ENCODE assay signal across 20 cellular contexts in the genomic region with DNA sequence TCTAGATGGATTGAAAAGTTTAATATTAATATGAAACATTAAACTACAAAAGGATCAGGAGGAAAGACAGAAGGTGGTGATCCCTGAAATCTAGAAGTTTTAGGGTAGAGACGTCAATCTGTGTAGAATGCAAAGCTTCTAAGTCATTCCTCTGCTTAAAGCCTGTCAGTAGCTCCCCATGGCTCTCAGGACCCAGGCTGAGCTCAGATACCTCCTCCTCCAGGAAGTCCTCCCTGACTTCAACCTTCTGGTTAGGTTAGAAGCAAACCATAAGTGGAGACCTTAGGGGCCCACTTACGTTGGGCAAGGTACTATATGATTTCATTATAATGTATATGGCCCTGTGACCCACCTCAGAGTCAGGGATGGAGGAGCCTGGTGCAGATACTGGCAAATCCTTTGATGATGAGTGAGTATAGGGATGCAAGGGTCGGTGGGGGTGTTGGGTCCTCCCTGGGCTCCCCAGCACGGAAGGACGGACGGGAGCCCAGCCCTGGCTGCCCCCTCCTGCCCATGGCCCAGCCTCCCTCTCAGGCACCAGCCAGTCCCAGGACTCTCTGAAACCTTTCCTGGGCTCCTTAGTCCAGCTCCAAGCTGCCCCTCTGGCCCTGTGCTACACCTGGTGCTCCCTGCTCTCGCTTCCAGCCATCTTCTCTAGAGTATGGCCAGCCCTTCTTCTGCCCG. TPM values are rescaled to one million over a fixed set of nuclear protein-coding genes. Genes with fewer than 3 reads are reported as not detected.
DNase-seq lines count a peak whose midpoint lies in the region; ATAC-seq, FAIRE-seq and TF ChIP-seq lines count a peak whose summit lies in the region.
"Had no signal": no experiment of that assay in that cellular context is flagged by ENCODE, and none has a peak within 500 bp of the region (broad histone marks: within the 10 kb centered on the region; RNA-seq: fewer than 3 reads in every experiment).

No MANE protein-coding gene starts in this region.

- no peak overlapping the region for H3K4me3 Mint-ChIP-seq in CD4-positive, alpha-beta T cell

- no peak overlapping the region for H2BK12ac ChIP-seq in H1 (ENCODE audit: low read depth, low read length)

- FAIRE-seq in H1 (lab: Jason Lieb, UNC): no peak
- FAIRE-seq: GM19239 had no signal

- in situ Hi-C loops in transverse colon (cut with MboI; ENCODE audit: low pct_ligation_motif_present in 1 of 4, low pct_unique_long_range_greater_than_20kb in 1 of 4, low sequenced_read_pairs in 3 of 4): no loop called here

- no peak overlapping the region for H2BK20ac ChIP-seq in H1 (ENCODE audit: low read length)

- peaks cover 8% of the 10 kb centered on the region for H3K27me3 Mint-ChIP-seq in CD4-positive, alpha-beta T cell

- no peaks in the 10 kb centered on the region for H3K9me3 ChIP-seq in CD4-positive, alpha-beta T cell (ENCODE audit: control insufficient read depth, low read length)
- H3K9me3 ChIP-seq in Karpas-422 (ENCODE audit: low read length) (no peaks in the 10 kb centered on the region), H1 (ENCODE audit: insufficient read depth in 2 of 2, low read depth in 1 of 2, low read length in 1 of 2) (no peaks in the 10 kb centered on the region), transverse colon (no peaks in the 10 kb centered on the region)

- H3K27ac ChIP-seq in CD4-positive, alpha-beta T cell (ENCODE audit: low read depth, low read length): no peak overlapping the region
- H3K27ac ChIP-seq in Karpas-422 (ENCODE audit: low read length) (no peak overlapping the region), H1 (ENCODE audit: low read depth, low read length) (no peak overlapping the region), transverse colon (peak overlapping the region; percentile 23 to 58 (median 45))

- no peak overlapping the region for H3K4me2 ChIP-seq in Karpas-422 (ENCODE audit: low read depth, low read length, poor library complexity, severe bottlenecking)
- H3K4me2 ChIP-seq in H1 (ENCODE audit: insufficient read depth in 1 of 2, low read depth in 2 of 2, low read length in 2 of 2): no peak overlapping the region

- H4K5ac ChIP-seq in H1 (ENCODE audit: insufficient read length, low read depth, low read length): no peak overlapping the region

- H3K4me3 ChIP-seq in Karpas-422 (ENCODE audit: low read length) (no peak overlapping the region), H1 (ENCODE audit: extremely low read depth in 1 of 4, insufficient read depth in 2 of 4, low read depth in 3 of 4, low read length in 4 of 4) (no peak overlapping the region), transverse colon (no peak overlapping the region)

- H3K27me3 ChIP-seq in CD4-positive, alpha-beta T cell (ENCODE audit: control insufficient read depth, insufficient read depth, low read length): no peaks in the 10 kb centered on the region
- H3K27me3 ChIP-seq in Karpas-422 (ENCODE audit: low read length) (no peaks in the 10 kb centered on the region), H1 (replicated peaks in 1 of 4; ENCODE audit: control insufficient read depth in 3 of 4, extremely low read depth in 1 of 4, insufficient read depth in 3 of 4, low read length in 3 of 4) (no peaks in the 10 kb centered on the region), transverse colon (no peaks in the 10 kb centered on the region)

- CTCF ChIA-PET in CD4-positive, alpha-beta T cell (lab: Charles Lee): interaction anchor here (0.6 kb wide), 1 partner anchor 49 kb away, joined by 5 read pairs; no protein-coding TSS in a partner anchor
- CTCF ChIA-PET in H1 (lab: Charles Lee; ENCODE audit: partially characterized antibody): interaction anchor here (0.9 to 1.4 kb wide), 4 partner anchors 9 to 198 kb away, joined by 3 to 5 read pairs (median 4); no protein-coding TSS in a partner anchor

- peaks cover under 1% of the 10 kb centered on the region; the same call in 1 of the 2 replicates for H3K79me1 ChIP-seq in H1 (ENCODE audit: low read depth, low read length)

- H3K36me3 Mint-ChIP-seq in CD4-positive, alpha-beta T cell (ENCODE audit: low read depth): peaks cover 13% of the 10 kb centered on the region
- H3K36me3 Mint-ChIP-seq: CD4-positive, CD25-positive, alpha-beta regulatory T cell had no signal

- no peak for TF ChIP-seq EP300 in H1 (IDR thresholded peaks at IDR 0.05; ENCODE audit: borderline replicate concordance in 1 of 2, low read depth in 2 of 2, low read length in 2 of 2)
- no peak for TF ChIP-seq EP300 in transverse colon (IDR thresholded peaks at IDR 0.05; ENCODE audit: low read depth)

- WGBS in H1 (ENCODE audit: extremely low coverage in 1 of 2, insufficient coverage in 1 of 2, insufficient read length in 1 of 2, insufficient replicate concordance in 2 of 2, low coverage in 1 of 2, low lambda C conversion rate in 2 of 2, missing lambda C conversion rate in 1 of 2), 2 experiments: 80% methylated on average over 8 of the region's 8 CpGs; no CpG with 5 or more reads in 1 of the 2 experiments
- WGBS in transverse colon (ENCODE audit: low coverage in 1 of 2), 2 donors: 67 to 72% methylated on average over 3 to 8 of the region's 8 CpGs

- H3K27ac Mint-ChIP-seq in CD4-positive, alpha-beta T cell: peak overlapping the region; percentile 74

- TF ChIP-seq RAD21 in H1 (IDR thresholded peaks at IDR 0.05 in 1 of 2, conservative IDR thresholded peaks at IDR 0.05 in 1 of 2; ENCODE audit: low read depth in 2 of 2, low read length in 2 of 2): no peak

- H4K20me1 ChIP-seq in Karpas-422 (ENCODE audit: insufficient read depth, low read depth, low read length) (peaks cover 10% of the 10 kb centered on the region), H1 (replicated peaks in 1 of 2; ENCODE audit: control insufficient read depth in 1 of 2, insufficient read depth in 2 of 2, low read length in 2 of 2) (peaks cover 9% of the 10 kb centered on the region in 2 experiments)

- no peak overlapping the region for H2AFZ ChIP-seq in Karpas-422 (ENCODE audit: low read length)
- no peak overlapping the region for H2AFZ ChIP-seq in H1 (ENCODE audit: low read length)

- H3K18ac ChIP-seq in H1 (ENCODE audit: extremely low read depth, low read length): no peak overlapping the region

- no peak overlapping the region for H3K23ac ChIP-seq in H1 (ENCODE audit: insufficient read length)

- H4K91ac ChIP-seq in H1 (replicated peaks; ENCODE audit: insufficient read length, low read length): no peak overlapping the region

- H3K36me3 ChIP-seq in Karpas-422 (ENCODE audit: insufficient read depth, low read length) (no peaks in the 10 kb centered on the region), H1 (ENCODE audit: control insufficient read depth in 2 of 4, insufficient read depth in 4 of 4, low read length in 3 of 4) (no peaks in the 10 kb centered on the region; a peak in 1 of 8 replicates), transverse colon (no peaks in the 10 kb centered on the region)

- no peak overlapping the region for H3K4ac ChIP-seq in H1 (replicated peaks; ENCODE audit: insufficient read length, low read depth, low read length)

- H2BK15ac ChIP-seq in H1 (ENCODE audit: low read length): no peak overlapping the region

- no peak for TF ChIP-seq POLR2A in H1 (IDR thresholded peaks at IDR 0.05; ENCODE audit: control extremely low read depth in 1 of 2, low read depth in 2 of 2, low read length in 2 of 2)
- TF ChIP-seq POLR2A in transverse colon (IDR thresholded peaks at IDR 0.05): no peak

- H2BK120ac ChIP-seq in H1 (replicated peaks; ENCODE audit: low read depth, low read length): no peak overlapping the region

- no peak for TF ChIP-seq CTCF in CD4-positive, alpha-beta T cell (IDR thresholded peaks at IDR 0.05)
- TF ChIP-seq CTCF in H1 (IDR thresholded peaks at IDR 0.05; ENCODE audit: control extremely low read depth in 1 of 3, insufficient read depth in 1 of 3, low read depth in 1 of 3, low read length in 3 of 3) (no peak), transverse colon (IDR thresholded peaks at IDR 0.05) (no peak)

- H4K8ac ChIP-seq in H1 (ENCODE audit: extremely low read depth, insufficient read depth, low read length): no peak overlapping the region

- H2BK5ac ChIP-seq in H1 (ENCODE audit: low read depth, low read length): 0 out of 2 replicates have a peak overlapping the region, but pooled peaks have one; percentile 37

- H3K4me1 ChIP-seq in Karpas-422 (ENCODE audit: low read length) (peaks cover 15% of the 10 kb centered on the region), H1 (replicated peaks in 1 of 4; ENCODE audit: control insufficient read depth in 3 of 4, insufficient read depth in 4 of 4, low read length in 3 of 4) (peaks cover 2 to 9% (median 6%) of the 10 kb centered on the region in 4 experiments; a peak in 6 of 7 replicates), transverse colon (peaks cover 4 to 39% (median 17%) of the 10 kb centered on the region in 4 donors)

- no peaks in the 10 kb centered on the region for H3K9me3 Mint-ChIP-seq in CD4-positive, alpha-beta T cell

- POLR2A ChIA-PET in CD4-positive, alpha-beta T cell (lab: Charles Lee): no interaction called here
- POLR2A ChIA-PET in H1 (lab: Charles Lee; ENCODE audit: partially characterized antibody): no interaction called here

- intact Hi-C loops in CD4-positive, alpha-beta T cell (cut with DNase I, micrococcal nuclease): no loop called here
- intact Hi-C loops in transverse colon (cut with DNase I; ENCODE audit: low total_unique reads): no loop called here

- peaks cover 15% of the 10 kb centered on the region for H3K4me1 Mint-ChIP-seq in CD4-positive, alpha-beta T cell (ENCODE audit: low read depth)

- no peak overlapping the region for H2AK5ac ChIP-seq in H1 (ENCODE audit: low read depth, low read length)

- H3K56ac ChIP-seq in H1 (replicated peaks; ENCODE audit: insufficient read length, low read depth, low read length): no peak overlapping the region

- H3K23me2 ChIP-seq in H1 (ENCODE audit: low read depth, low read length): peaks cover 8% of the 10 kb centered on the region

- no peaks in the 10 kb centered on the region for H3K9me2 ChIP-seq in Karpas-422 (replicated peaks; ENCODE audit: insufficient read depth, low read length)

- no peak for DNase-seq in CD4-positive, alpha-beta T cell
- DNase-seq in Karpas-422 (peak; percentile 47), H1 (ENCODE audit: low read depth in 1 of 2, low spot score in 2 of 2) (no peak), transverse colon (no peak), GOT3 (lab: John Stamatoyannopoulos, UW) (no peak), mesenteric fat pad (ENCODE audit: low spot score) (no peak), NCI-H1105 (lab: John Stamatoyannopoulos, UW) (no peak)
- DNase-seq: CD4-positive, CD25-positive, alpha-beta regulatory T cell; COR-L47; DMS79; MM.1S; NCI-H1048; NCI-H1436; NCI-H1930; NCI-H226; NCI-H510A treated with DMSO at 0.1 percent for 48 hours; NCI-H748 treated with DMSO at 0.1 percent for 48 hours; NK-92 treated with Interleukin-12 subunit alpha and Interleukin-12 subunit beta, amount 100 ng/mL, for 24 hours; Right ventricle myocardium superior had no signal

- H3K9ac ChIP-seq in Karpas-422 (ENCODE audit: low read length) (no peak overlapping the region), H1 (replicated peaks in 1 of 4; ENCODE audit: extremely low read depth in 1 of 4, low read depth in 3 of 4, low read length in 3 of 4) (no peak overlapping the region)

- no peak overlapping the region for H3K14ac ChIP-seq in H1 (ENCODE audit: insufficient read length)

- ATAC-seq in CD4-positive, alpha-beta T cell (ENCODE audit: poor library complexity): no peak

- peaks cover 18% of the 10 kb centered on the region for H3K79me2 ChIP-seq in Karpas-422 (ENCODE audit: low read length)
- H3K79me2 ChIP-seq in H1 (ENCODE audit: control insufficient read depth in 1 of 2, insufficient read depth in 2 of 2, low read length in 2 of 2): peaks cover 15% of the 10 kb centered on the region in 2 experiments

RNA-seq across cellular contexts. Expression of a gene that starts 3.2 kb away (rescaled TPM):
- total RNA-seq in CD4-positive, alpha-beta T cell: 100 to 1,000 TPM; 108 to 109 TPM
- total RNA-seq in Karpas-422 (2014; rRNA removed; shearing (Covaris generic); ENCODE audit: low replicate concordance): 109 and 140 TPM in 2 replicates
- 146 and 150 TPM in 2 replicates for total RNA-seq in H1 (2021; fragmentation: NEBNext Ultra II Directional; extraction: Animal tissue kit (Norgen Biotek cat#: 25700))
- 44.6 and 48.8 TPM in 2 replicates for polyA plus RNA-seq in H1 (2011; rRNA removed)
- 56.3 TPM for polyA plus RNA-seq in H1 (2011; cell fraction: cytosol; rRNA removed)
- polyA plus RNA-seq in H1 (2011; cell fraction: nucleus; rRNA removed): 109 TPM
- polyA plus RNA-seq in H1 (2012, experiment 1 of 2): 58.7 to 84.4 TPM (median 70.3 TPM) in 4 replicates
- polyA plus RNA-seq in H1 (2012, experiment 2 of 2): 7.0 TPM
- 64.9 TPM for polyA plus RNA-seq in H1 (2013, experiment 1 of 2)
- 66.0 TPM for polyA plus RNA-seq in H1 (2013, experiment 2 of 2)
- 113 and 126 TPM in 2 replicates for polyA minus RNA-seq in H1 (2011; rRNA and poly(A)+ RNA removed)
- polyA minus RNA-seq in H1 (2011; cell fraction: cytosol; rRNA and poly(A)+ RNA removed): 150 TPM
- 209 TPM for polyA minus RNA-seq in H1 (2011; cell fraction: nucleus; rRNA and poly(A)+ RNA removed)
- total RNA-seq in transverse colon (100 to 1,000 TPM in 3 of 4 donors, 10 to 100 TPM in 1; 89.8 to 158 (median 117) TPM), mesenteric fat pad (81.3 TPM)

Comparison
In these comparisons a context has a peak if more than half of its experiments do, and no peak if none do; other contexts are left out.
1. H3K27ac ChIP-seq: peak in transverse colon (4 of 4); none in CD4-positive, alpha-beta T cell (single experiment), Karpas-422 (single experiment) and H1 (single experiment).